1 cellular context compared by ENCODE assay signal in genomic region chr13:91349992-91350911, GRCh38.
TF ChIP-seq lines count a peak whose summit lies in the region.

No MANE protein-coding gene starts in this region.

TF ChIP-seq in GM12878, 131 proteins besides CTCF, POLR2A, EP300 and RAD21:
- TF ChIP-seq POLR2AphosphoS5 (IDR thresholded peaks at IDR 0.05; ENCODE audit: low read length) (0 out of 2 replicates have a peak, but pooled peaks have one; percentile 7), MAX (IDR thresholded peaks at IDR 0.05; ENCODE audit: low read depth, low read length) (no peak), TARDBP (IDR thresholded peaks at IDR 0.05; ENCODE audit: borderline replicate concordance) (no peak)
